ENCODE assay signal across 16 cellular contexts in genomic region chr1:85195703-85196102, GRCh38. TPM values are rescaled to one million over a fixed set of nuclear protein-coding genes. Genes with fewer than 3 reads are reported as not detected.
DNase-seq lines count a peak whose midpoint lies in the region; ATAC-seq and TF ChIP-seq lines count a peak whose summit lies in the region.
"Had no signal": no experiment of that assay in that cellular context is flagged by ENCODE, and none has a peak within 500 bp of the region (broad histone marks: within the 10 kb centered on the region; RNA-seq: fewer than 3 reads in every experiment).

No MANE protein-coding gene starts in this region.

- TF ChIP-seq CTCF in OCI-LY3 (IDR thresholded peaks at IDR 0.05; ENCODE audit: low read depth, low read length) (no peak), left ventricle myocardium inferior (IDR thresholded peaks at IDR 0.05; ENCODE audit: borderline replicate concordance) (no peak), natural killer cell (IDR thresholded peaks at IDR 0.05) (no peak)

- no peak for ATAC-seq in natural killer cell

- peak overlapping the region; percentile 10 for H3K4me3 ChIP-seq in HAP-1
- peak overlapping the region; percentile 56 for H3K4me3 ChIP-seq in OCI-LY3 (ENCODE audit: low read length)
- H3K4me3 ChIP-seq in left ventricle myocardium inferior = peak overlapping the region; percentile 86
- peak overlapping the region; percentile 65 to 70 for H3K4me3 ChIP-seq in stomach smooth muscle (ENCODE audit: low read length in 2 of 2)

- peaks cover 0 to 6% of the 10 kb centered on the region in 2 donors for H3K4me1 Mint-ChIP-seq in natural killer cell

- DNase-seq in HAP-1 (ENCODE audit: low spot score in 2 of 2) (peak in 1 of 2 experiments; percentile 54), left ventricle myocardium inferior (no peak), HuH-7.5 (ENCODE audit: low spot score) (no peak), natural killer cell (no peak)
- no peak for DNase-seq in activated effector memory CD4-positive, alpha-beta T cell treated with anti-CD3 and anti-CD28 coated beads, Interleukin-2, amount 50 U/mL, for 16 hours
- DNase-seq: activated CD4-positive, alpha-beta T cell treated with anti-CD3 and anti-CD28 coated beads, Interleukin-2, amount 50 U/mL, for 4 hours; activated naive CD4-positive, alpha-beta T cell treated with anti-CD3 and anti-CD28 coated beads for 36 hours; activated T-cell treated with anti-CD3 and anti-CD28 coated beads for 4 hours; H9; mesenchymal stem cell; NCI-H1092; NCI-H2107; NCI-H748 treated with DMSO at 0.1 percent for 48 hours; upper lobe of left lung had no signal

- in situ Hi-C loops in HAP-1 (cut with MboI; ENCODE audit: low sequenced_read_pairs) = no loop called here

- no peak overlapping the region for H3K27ac Mint-ChIP-seq in natural killer cell
- H3K27ac Mint-ChIP-seq: activated naive CD4-positive, alpha-beta T cell treated with anti-CD3 and anti-CD28 coated beads for 36 hours; H9 had no signal

- H2AFZ ChIP-seq in OCI-LY3 (ENCODE audit: low read depth, low read length) = no peak overlapping the region

- peak overlapping the region; percentile 71 for H3K4me2 ChIP-seq in OCI-LY3 (ENCODE audit: low read length)

- H3K4me1 ChIP-seq in HAP-1 (peaks cover 18% of the 10 kb centered on the region), OCI-LY3 (ENCODE audit: low read length) (peaks cover 35% of the 10 kb centered on the region), left ventricle myocardium inferior (peaks cover 20% of the 10 kb centered on the region), stomach smooth muscle (ENCODE audit: control insufficient read depth, insufficient read depth, low read length) (no peaks in the 10 kb centered on the region)

- no peaks in the 10 kb centered on the region for H3K36me3 Mint-ChIP-seq in natural killer cell

- peaks cover 2% of the 10 kb centered on the region; the same call in 1 of the 2 replicates for H3K36me3 ChIP-seq in HAP-1 (replicated peaks)
- H3K36me3 ChIP-seq in OCI-LY3 (replicated peaks; ENCODE audit: low read depth, low read length) = no peaks in the 10 kb centered on the region
- H3K36me3 ChIP-seq in left ventricle myocardium inferior = no peaks in the 10 kb centered on the region
- H3K36me3 ChIP-seq in stomach smooth muscle (ENCODE audit: control insufficient read depth in 2 of 2, insufficient read depth in 2 of 2, low read length in 2 of 2) = no peaks in the 10 kb centered on the region
- H3K36me3 ChIP-seq: upper lobe of left lung had no signal

- no peak overlapping the region for H3K9ac ChIP-seq in OCI-LY3 (ENCODE audit: low read length)
- H3K9ac ChIP-seq in stomach smooth muscle (ENCODE audit: low read length in 2 of 2) = peak overlapping the region; percentile 43 to 44

- peak overlapping the region; percentile 13; the same call in 1 of the 2 replicates for H3K27ac ChIP-seq in OCI-LY3 (ENCODE audit: low read length)
- H3K27ac ChIP-seq in left ventricle myocardium inferior (replicated peaks) = peak overlapping the region; percentile 57
- no peak overlapping the region for H3K27ac ChIP-seq in stomach smooth muscle (ENCODE audit: low read length)

- no peaks in the 10 kb centered on the region for H3K9me3 ChIP-seq in HAP-1
- no peaks in the 10 kb centered on the region for H3K9me3 ChIP-seq in OCI-LY3 (ENCODE audit: insufficient read depth, low read length)
- no peaks in the 10 kb centered on the region for H3K9me3 ChIP-seq in left ventricle myocardium inferior (replicated peaks)
- no peaks in the 10 kb centered on the region for H3K9me3 ChIP-seq in stomach smooth muscle (ENCODE audit: control insufficient read depth in 2 of 2, low read length in 2 of 2)
- H3K9me3 ChIP-seq: upper lobe of left lung had no signal

- peaks cover 17 to 22% of the 10 kb centered on the region in 2 donors for H3K27me3 Mint-ChIP-seq in natural killer cell (ENCODE audit: low read depth in 2 of 2)

- H3K27me3 ChIP-seq in HAP-1 (ENCODE audit: low read depth) = no peaks in the 10 kb centered on the region
- no peaks in the 10 kb centered on the region for H3K27me3 ChIP-seq in OCI-LY3 (ENCODE audit: low read depth, low read length)
- H3K27me3 ChIP-seq in left ventricle myocardium inferior (ENCODE audit: low read depth) = peaks cover 9% of the 10 kb centered on the region
- H3K27me3 ChIP-seq in stomach smooth muscle (ENCODE audit: control insufficient read depth in 1 of 2, insufficient read depth in 2 of 2, low read length in 2 of 2) = no peaks in the 10 kb centered on the region

- intact Hi-C loops in left ventricle myocardium inferior (cut with micrococcal nuclease) = no loop called here
- intact Hi-C loops in natural killer cell (cut with micrococcal nuclease) = no loop called here

- peaks cover 31% of the 10 kb centered on the region for H3K79me2 ChIP-seq in OCI-LY3 (ENCODE audit: low read length)

- no peak overlapping the region for H3K4me3 Mint-ChIP-seq in natural killer cell
- H3K4me3 Mint-ChIP-seq: activated naive CD4-positive, alpha-beta T cell treated with anti-CD3 and anti-CD28 coated beads for 36 hours; H9 had no signal

- H4K20me1 ChIP-seq in OCI-LY3 (ENCODE audit: insufficient read depth, low read length) = no peaks in the 10 kb centered on the region

- no peaks in the 10 kb centered on the region for H3K9me3 Mint-ChIP-seq in natural killer cell
- H3K9me3 Mint-ChIP-seq: activated naive CD4-positive, alpha-beta T cell treated with anti-CD3 and anti-CD28 coated beads for 36 hours; H9 had no signal

RNA-seq across cellular contexts. Expression of gene SYDE2, which starts 5.1 kb away (rescaled TPM):
- total RNA-seq in left ventricle myocardium inferior (21.4 TPM), natural killer cell (under 1 TPM in 2 of 3 donors, not detected in 1; 0.11 to 0.35 TPM)

Comparison
In these comparisons a context has a peak if more than half of its experiments do, and no peak if none do; other contexts are left out.
1. H3K4me3 ChIP-seq: peak in every context shown above with its lines; median percentile 86 in left ventricle myocardium inferior; 68 in stomach smooth muscle; 56 in OCI-LY3; 10 in HAP-1.
2. RNA of gene SYDE2, which starts 5.1 kb away (total RNA-seq): 21.4 TPM in left ventricle myocardium inferior (single experiment); 0.11 to 0.35 TPM in natural killer cell; every median in the first group is over 10 times any median in the second.